ENCODE assay signal across 24 cellular contexts in genomic region chr14:37343307-37344094, GRCh38.
DNase-seq lines count a peak whose midpoint lies in the region; ATAC-seq, FAIRE-seq and TF ChIP-seq lines count a peak whose summit lies in the region.
"Had no signal": no experiment of that assay in that cellular context is flagged by ENCODE, and none has a peak within 500 bp of the region (broad histone marks: within the 10 kb centered on the region; RNA-seq: fewer than 3 reads in every experiment).

No MANE protein-coding gene starts in this region.

- H3K27ac ChIP-seq in small intestine (ENCODE audit: low read depth in 1 of 2, low read length in 1 of 2) (no peak overlapping the region), gastroesophageal sphincter (no peak overlapping the region)
- H3K27ac ChIP-seq: cardiac muscle cell, foreskin keratinocyte, upper lobe of left lung had no signal

- H3K4me1 Mint-ChIP-seq in HFFc6 (ENCODE audit: low read depth), result 0 out of 2 replicates have a peak, but pooled peaks cover 6% of the 10 kb centered on the region

- no peaks in the 10 kb centered on the region for H3K9me3 Mint-ChIP-seq in HFFc6

- 33 to 63% (median 34%) methylated on average over 3 of the region's 3 CpGs for WGBS in small intestine, 3 donors
- 8 to 14% methylated on average over 3 of the region's 3 CpGs for WGBS in gastroesophageal sphincter (ENCODE audit: low coverage in 1 of 2), 2 donors

- H3K4me1 ChIP-seq in small intestine (ENCODE audit: control insufficient read depth in 2 of 2, insufficient read depth in 1 of 2, low read depth in 1 of 2, low read length in 1 of 2), result no peaks in the 10 kb centered on the region
- no peaks in the 10 kb centered on the region for H3K4me1 ChIP-seq in gastroesophageal sphincter
- H3K4me1 ChIP-seq: foreskin keratinocyte, upper lobe of left lung had no signal

- no peaks in the 10 kb centered on the region for H3K27me3 Mint-ChIP-seq in HFFc6 (ENCODE audit: insufficient read depth)
- H3K27me3 Mint-ChIP-seq: activated T-cell treated with anti-CD3 and anti-CD28 coated beads, Interleukin-2, amount 50 U/mL, for 24 hours had no signal

- no peak for ATAC-seq in gastroesophageal sphincter
- no peak for ATAC-seq in HG02798 (IDR thresholded peaks at IDR 0.05; ENCODE audit: poor library complexity, unreplicated experiment)
- ATAC-seq: foreskin keratinocyte had no signal

- TF ChIP-seq CTCF in HFFc6 (IDR thresholded peaks at IDR 0.05) (no peak), gastroesophageal sphincter (IDR thresholded peaks at IDR 0.05) (no peak)

- H3K4me3 Mint-ChIP-seq in HFFc6, result peak overlapping the region; percentile 8; the same call in 1 of the 2 replicates
- H3K4me3 Mint-ChIP-seq: activated T-cell treated with anti-CD3 and anti-CD28 coated beads, Interleukin-2, amount 50 U/mL, for 24 hours; T-helper 1 cell treated with Interleukin-12 subunit alpha and Interleukin-12 subunit beta and Interleukin-4 antibody, amounts not matched to agents 30 μg/mL and 1 μg/mL, for 36 hours had no signal

- H3K9me3 ChIP-seq in small intestine (ENCODE audit: control insufficient read depth, low read depth) (no peaks in the 10 kb centered on the region), gastroesophageal sphincter (peaks cover 0 to 4% (median 0%) of the 10 kb centered on the region in 3 donors)
- H3K9me3 ChIP-seq: upper lobe of left lung had no signal

- TF ChIP-seq POLR2A in gastroesophageal sphincter (IDR thresholded peaks at IDR 0.05), result no peak

- DNase-seq in HFFc6, result no peak
- DNase-seq in dedifferentiated amniotic fluid mesenchymal stem cell (ENCODE audit: extremely low spot score), result peak; percentile 46
- no peak for DNase-seq in small intestine
- no peak for DNase-seq in activated gamma-delta T cell treated with Interleukin-2 at 50 U/mL for 16 hours
- DNase-seq in germinal center (ENCODE audit: low spot score), result no peak
- DNase-seq: activated CD4-positive, alpha-beta T cell treated with anti-CD3 and anti-CD28 coated beads for 4 hours; activated naive CD4-positive, alpha-beta T cell treated with Interleukin-2 at 50 U/mL for 16 hours; activated T-cell treated with anti-CD3 and anti-CD28 coated beads, Interleukin-2, amount 50 U/mL, for 24 hours; dermis blood vessel endothelial cell; DMS79; foreskin keratinocyte; hypothalamus; Kasumi-1; NCI-H187; NCI-H69; RPMI8226; stimulated activated CD4-positive, alpha-beta T cell treated with anti-CD3 and anti-CD28 coated beads, Interleukin-1b, Interleukin-23, amount 100 ng/mL, for 48 hours; substantia nigra; upper lobe of left lung had no signal

- H3K27me3 ChIP-seq in small intestine (ENCODE audit: control insufficient read depth in 2 of 2, insufficient read depth in 2 of 2, low read length in 2 of 2) (no peaks in the 10 kb centered on the region), gastroesophageal sphincter (no peaks in the 10 kb centered on the region)
- H3K27me3 ChIP-seq: cardiac muscle cell, foreskin keratinocyte, upper lobe of left lung had no signal

- H3K4me3 ChIP-seq in small intestine (ENCODE audit: low read depth in 1 of 2, low read length in 2 of 2) (no peak overlapping the region), gastroesophageal sphincter (no peak overlapping the region)
- H3K4me3 ChIP-seq: cardiac muscle cell had no signal

- no peak overlapping the region for H3K27ac Mint-ChIP-seq in HFFc6
- H3K27ac Mint-ChIP-seq: activated T-cell treated with anti-CD3 and anti-CD28 coated beads, Interleukin-2, amount 50 U/mL, for 24 hours; T-helper 1 cell treated with Interleukin-12 subunit alpha and Interleukin-12 subunit beta and Interleukin-4 antibody, amounts not matched to agents 30 μg/mL and 1 μg/mL, for 36 hours had no signal

- peak; percentile 27 for FAIRE-seq in islet of Langerhans (lab: Jason Lieb, UNC)
- FAIRE-seq in small intestine (lab: Jason Lieb, UNC), result peak; percentile 49

- H3K36me3 ChIP-seq in small intestine (ENCODE audit: control insufficient read depth in 2 of 2, insufficient read depth in 2 of 2, low read length in 2 of 2) (no peaks in the 10 kb centered on the region), gastroesophageal sphincter (no peaks in the 10 kb centered on the region)
- H3K36me3 ChIP-seq: cardiac muscle cell, upper lobe of left lung had no signal

- H3K36me3 Mint-ChIP-seq in HFFc6 (ENCODE audit: low read depth), result no peaks in the 10 kb centered on the region

- no peak for TF ChIP-seq EP300 in gastroesophageal sphincter (IDR thresholded peaks at IDR 0.05)
